9 cellular contexts compared by ENCODE assay signal in the genomic region with DNA sequence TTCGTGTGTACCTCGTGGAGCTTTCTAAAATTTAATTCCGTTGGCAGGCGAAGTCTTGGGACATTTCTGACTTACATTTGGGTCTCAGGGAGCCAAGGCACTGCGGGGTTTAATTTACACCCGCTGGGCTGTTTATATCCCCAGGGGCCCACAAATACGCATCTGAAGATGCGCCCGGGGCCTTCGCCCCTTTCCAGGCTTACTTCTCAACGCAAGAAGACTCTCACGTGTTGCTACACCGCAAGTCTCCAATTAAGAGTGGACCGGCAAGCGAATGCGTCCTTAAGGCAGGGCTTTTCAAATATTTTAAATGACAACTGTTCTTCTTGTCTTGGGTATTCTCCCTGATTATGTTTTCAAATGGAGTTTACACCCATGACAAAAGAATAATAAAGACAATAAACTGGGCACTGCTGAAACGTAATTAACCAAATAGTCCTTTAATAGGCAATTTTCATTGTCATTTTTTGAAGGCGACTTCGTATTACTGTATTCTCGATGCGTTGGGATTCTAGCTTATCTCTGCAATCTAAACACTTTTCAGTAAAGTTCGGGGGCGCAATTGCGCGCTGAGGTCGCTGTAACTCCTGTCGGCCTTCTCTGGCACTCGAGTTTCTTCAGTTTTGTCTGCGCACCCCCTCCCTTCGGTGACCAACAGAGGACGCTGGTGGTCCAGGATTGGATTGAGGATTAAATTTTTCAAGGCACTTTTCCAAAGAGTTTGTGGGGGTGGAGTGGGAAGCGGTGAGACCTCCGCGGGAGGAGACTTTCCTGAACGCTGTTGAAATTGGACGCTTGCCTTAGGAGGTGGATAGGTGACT. TPM values are rescaled to one million over a fixed set of nuclear protein-coding genes. Genes with fewer than 3 reads are reported as not detected.
A peak's percentile ranks its signal among the peaks of the same experiment; 100 is the strongest.
DNase-seq lines count a peak whose midpoint lies in the region; ATAC-seq, FAIRE-seq and TF ChIP-seq lines count a peak whose summit lies in the region.
"Had no signal": no experiment of that assay in that cellular context is flagged by ENCODE, and none has a peak within 500 bp of the region (broad histone marks: within the 10 kb centered on the region; RNA-seq: fewer than 3 reads in every experiment).

No MANE protein-coding gene starts in this region.

- H3K36me3 ChIP-seq in lower lobe of right lung: no peaks in the 10 kb centered on the region
- H3K36me3 ChIP-seq in upper lobe of left lung: no peaks in the 10 kb centered on the region

- peaks cover 27% of the 10 kb centered on the region for H3K4me1 ChIP-seq in lower lobe of right lung
- H3K4me1 ChIP-seq in upper lobe of left lung: peaks cover 32 to 58% (median 34%) of the 10 kb centered on the region in 4 donors

- DNase-seq in AG08396 (ENCODE audit: low spot score) (peak; percentile 72), RCC 7860 (ENCODE audit: low spot score) (peak; percentile 69), dorsolateral prefrontal cortex (peak in 6 of 10 donors; percentile 44 to 66 (median 58)), lower lobe of right lung (peak; percentile 51), upper lobe of left lung (no peak)

- peak overlapping the region in 57 of 59 donors; percentile 5 to 68 (median 53) for H3K4me3 ChIP-seq in dorsolateral prefrontal cortex
- H3K4me3 ChIP-seq in lower lobe of right lung: peak overlapping the region; percentile 51
- peak overlapping the region in 3 of 4 donors; percentile 42 to 47 (median 46) for H3K4me3 ChIP-seq in upper lobe of left lung

- WGBS in upper lobe of left lung, 2 donors: 3% methylated on average over 35 to 36 of the region's 36 CpGs

- no peak for TF ChIP-seq POLR2A in upper lobe of left lung (IDR thresholded peaks at IDR 0.05)

- peaks cover 0 to 79% (median 34%) of the 10 kb centered on the region in 45 donors for H3K27me3 ChIP-seq in dorsolateral prefrontal cortex
- peaks cover 51% of the 10 kb centered on the region for H3K27me3 ChIP-seq in lower lobe of right lung (ENCODE audit: low read depth)
- peaks cover 0 to 19% (median 7%) of the 10 kb centered on the region in 4 donors for H3K27me3 ChIP-seq in upper lobe of left lung

- peak; percentile 65 for FAIRE-seq in RCC 7860 (lab: Jason Lieb, UNC)

- TF ChIP-seq EP300 in upper lobe of left lung (IDR thresholded peaks at IDR 0.05): no peak

- intact Hi-C loops in dorsolateral prefrontal cortex (cut with DNase I): loop anchor here (2.0 to 5.0 kb wide), 5 partner anchors 431 to 1330 kb away; no protein-coding TSS in a partner anchor
- intact Hi-C loops in lower lobe of right lung (cut with DNase I): no loop called here

- peak; percentile 55 for TF ChIP-seq CTCF in GM12872 (IDR thresholded peaks at IDR 0.05; ENCODE audit: insufficient read depth, low read depth, low read length)
- peak; percentile 59 to 93 (median 78) for TF ChIP-seq CTCF in dorsolateral prefrontal cortex (IDR thresholded peaks at IDR 0.05 in 54 of 56, conservative IDR thresholded peaks at IDR 0.05 in 2 of 56; ENCODE audit: low read depth in 1 of 56, partially characterized antibody in 56 of 56)
- TF ChIP-seq CTCF in lower lobe of right lung (IDR thresholded peaks at IDR 0.05): peak; percentile 74
- TF ChIP-seq CTCF in upper lobe of left lung (IDR thresholded peaks at IDR 0.05): peak in 5 of 6 experiments; percentile 56 to 67 (median 62)

- H3K27ac ChIP-seq in dorsolateral prefrontal cortex (peak overlapping the region in 27 of 59 donors; percentile 1 to 79 (median 68)), lower lobe of right lung (no peak overlapping the region), upper lobe of left lung (peak overlapping the region in 1 of 4 donors; percentile 18)

- ATAC-seq in lower lobe of right lung: peak in 1 of 2 donors; percentile 43
- ATAC-seq in upper lobe of left lung (ENCODE audit: low FRiP score in 2 of 2): peak; percentile 31 to 57
- no peak for ATAC-seq in HG02678 (IDR thresholded peaks at IDR 0.05; ENCODE audit: unreplicated experiment)
- no peak for ATAC-seq in HG03196 (IDR thresholded peaks at IDR 0.05; ENCODE audit: unreplicated experiment)

- H3K9me3 ChIP-seq in lower lobe of right lung: no peaks in the 10 kb centered on the region
- no peaks in the 10 kb centered on the region for H3K9me3 ChIP-seq in upper lobe of left lung

RNA-seq across cellular contexts. Expression of a gene that starts 0.8 kb away (rescaled TPM):
- total RNA-seq in dorsolateral prefrontal cortex (10 to 100 TPM in 116 of 120 experiments, 1 to 10 TPM in 4; 6.7 to 98.7 (median 22.3) TPM), lower lobe of right lung (32.2 TPM), upper lobe of left lung (100 to 1,000 TPM in 1 of 6 donors, 10 to 100 TPM in 5; 21.5 to 107 (median 40.1) TPM)
- total RNA-seq: HT1080 had no signal

RNA-seq across cellular contexts. Expression of a gene that starts 33.6 kb away (rescaled TPM):
- total RNA-seq in dorsolateral prefrontal cortex (1 to 10 TPM in 6 of 120 experiments, under 1 TPM in 61, not detected in 53; 0.26 to 1.5 (median 0.44) TPM), lower lobe of right lung (not detected), upper lobe of left lung (under 1 TPM in 2 of 6 donors, not detected in 4; 0.17 to 0.23 TPM)

RNA-seq across cellular contexts. Expression of a gene that starts 49.0 kb away (rescaled TPM):
- total RNA-seq in dorsolateral prefrontal cortex (not detected), lower lobe of right lung (not detected), upper lobe of left lung (not detected)
- total RNA-seq: HT1080 had no signal

Comparison
In these comparisons a context has a peak if more than half of its experiments do, and no peak if none do; other contexts are left out.
1. DNase-seq: peak in AG08396 (single experiment), RCC 7860 (single experiment), dorsolateral prefrontal cortex (6 of 10) and lower lobe of right lung (single experiment); none in upper lobe of left lung (0 of 2).
2. ATAC-seq: peak in upper lobe of left lung (2 of 2); none in HG02678 (single experiment) and HG03196 (single experiment).
3. Peak in every context shown above with its lines, with median percentiles within 50 percentile points of each other: CTCF ChIP-seq and H3K4me3 ChIP-seq.